ENCODE assay signal across 8 cellular contexts in genomic region chr4:1683903-1684755, GRCh38.
A peak's percentile ranks its signal among the peaks of the same experiment; 100 is the strongest.
DNase-seq lines count a peak whose midpoint lies in the region; ATAC-seq lines count a peak whose summit lies in the region.

FAM53A (minus strand) TSS chr4:1684313; CDS start chr4:1668741, 15,572 bp downstream.

- DNase-seq in NK-92 (lab: John Stamatoyannopoulos, UW; ENCODE audit: unreplicated experiment) (peak; percentile 22), NCI-H2171 (lab: John Stamatoyannopoulos, UW) (peak; percentile 74), caudate nucleus (lab: John Stamatoyannopoulos, UW) (peak in 57 of 61 donors; percentile 29 to 89 (median 74)), islet precursor cell (peak; percentile 93)
- DNase-seq in NK-92 treated with Interleukin-12 subunit alpha and Interleukin-12 subunit beta, amount 100 ng/mL, for 24 hours (lab: John Stamatoyannopoulos, UW) = no peak
- DNase-seq in activated CD4-positive, CD25-positive, alpha-beta regulatory T cell treated with anti-CD3 and anti-CD28 coated beads, Interleukin-2, amount 50 U/mL, for 16 hours (ENCODE audit: low read depth, low spot score) = peak; percentile 81
- DNase-seq in stimulated activated CD4-positive, alpha-beta T cell treated with anti-CD3 and anti-CD28 coated beads, Interleukin-12 subunit alpha, Interleukin-12 subunit beta, amount 100 ng/mL, for 24 hours (ENCODE audit: low read depth in 2 of 2) = peak; percentile 88 to 92

- peak within 1 kb of the TSS; percentile 21 for H3K27ac ChIP-seq in caudate nucleus (ENCODE audit: low read depth, low read length)

- peak; percentile 87 for ATAC-seq in HG03025 (IDR thresholded peaks at IDR 0.05; ENCODE audit: low FRiP score, unreplicated experiment)
